ENCODE assay signal across 8 cellular contexts in genomic region chr5:127959152-127959764, GRCh38.
DNase-seq lines count a peak whose midpoint lies in the region; ATAC-seq lines count a peak whose summit lies in the region.

No MANE protein-coding gene starts in this region.

- no peak overlapping the region for H3K27ac Mint-ChIP-seq in activated naive CD8-positive, alpha-beta T cell treated with anti-CD3 and anti-CD28 coated beads, Interleukin-2, amount 50 U/mL, for 24 hours

- no peaks in the 10 kb centered on the region for H3K27me3 Mint-ChIP-seq in activated naive CD8-positive, alpha-beta T cell treated with anti-CD3 and anti-CD28 coated beads, Interleukin-2, amount 50 U/mL, for 24 hours

- H3K4me1 Mint-ChIP-seq in activated naive CD8-positive, alpha-beta T cell treated with anti-CD3 and anti-CD28 coated beads, Interleukin-2, amount 50 U/mL, for 24 hours, result peaks cover 5% of the 10 kb centered on the region

- H3K36me3 Mint-ChIP-seq in activated naive CD8-positive, alpha-beta T cell treated with anti-CD3 and anti-CD28 coated beads, Interleukin-2, amount 50 U/mL, for 24 hours (ENCODE audit: low read depth), result peaks cover 9% of the 10 kb centered on the region

- H3K9me3 Mint-ChIP-seq in activated naive CD8-positive, alpha-beta T cell treated with anti-CD3 and anti-CD28 coated beads, Interleukin-2, amount 50 U/mL, for 24 hours, result no peaks in the 10 kb centered on the region

- no peak for ATAC-seq in activated naive CD8-positive, alpha-beta T cell treated with anti-CD3 and anti-CD28 coated beads, Interleukin-2, amount 50 U/mL, for 24 hours
- no peak for ATAC-seq in GM18520 (IDR thresholded peaks at IDR 0.05; ENCODE audit: unreplicated experiment)
- ATAC-seq in GM21447 (IDR thresholded peaks at IDR 0.05; ENCODE audit: unreplicated experiment), result no peak

- peak; percentile 96 for DNase-seq in DMS53 treated with DMSO at 0.1 percent for 48 hours (lab: John Stamatoyannopoulos, UW; ENCODE audit: unreplicated experiment)
- DNase-seq in NCI-H2081 treated with DMSO at 0.1 percent for 48 hours (lab: John Stamatoyannopoulos, UW), result peak; percentile 67
- peak; percentile 5 for DNase-seq in activated naive CD8-positive, alpha-beta T cell treated with anti-CD3 and anti-CD28 coated beads, Interleukin-2, amount 50 U/mL, for 24 hours
- DNase-seq in iPS-NIHi11 (ENCODE audit: low spot score), result peak; percentile 39
- DNase-seq in T-helper 2 cell, result no peak
- no peak for DNase-seq in activated CD4-positive, CD25-positive, alpha-beta regulatory T cell treated with anti-CD3 and anti-CD28 coated beads, Interleukin-2, amount 50 U/mL, for 72 hours

- no peak overlapping the region for H3K4me3 Mint-ChIP-seq in activated naive CD8-positive, alpha-beta T cell treated with anti-CD3 and anti-CD28 coated beads, Interleukin-2, amount 50 U/mL, for 24 hours

Comparison
In these comparisons a context has a peak if more than half of its experiments do, and no peak if none do; other contexts are left out.
1. DNase-seq: peak in DMS53 treated with DMSO at 0.1 percent for 48 hours (single experiment), NCI-H2081 treated with DMSO at 0.1 percent for 48 hours (single experiment), activated naive CD8-positive, alpha-beta T cell treated with anti-CD3 and anti-CD28 coated beads, Interleukin-2, amount 50 U/mL, for 24 hours (single experiment) and iPS-NIHi11 (single experiment); none in T-helper 2 cell (0 of 5) and activated CD4-positive, CD25-positive, alpha-beta regulatory T cell treated with anti-CD3 and anti-CD28 coated beads, Interleukin-2, amount 50 U/mL, for 72 hours (single experiment).